In the genomic region with DNA sequence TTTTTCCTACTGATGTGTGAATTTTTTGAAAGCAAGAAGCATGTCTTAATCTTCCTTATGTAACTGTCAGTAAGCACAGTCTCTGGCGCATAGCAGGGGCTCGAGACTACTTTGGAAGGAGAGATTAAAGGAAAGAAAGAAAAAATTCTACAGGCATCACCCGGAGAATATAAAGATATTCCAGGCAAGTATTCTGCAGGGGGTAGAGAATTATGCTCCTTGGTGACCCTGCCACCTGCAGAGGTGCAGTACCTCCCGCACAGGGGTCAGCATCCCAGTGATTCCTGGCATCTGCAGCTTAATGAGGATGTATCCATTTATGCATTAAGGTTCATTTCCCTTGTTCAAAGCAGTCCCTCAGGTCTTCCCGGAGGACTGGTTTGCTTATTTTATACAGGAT, we compare ENCODE assay signal across 17 cellular contexts.
A peak's percentile ranks its signal among the peaks of the same experiment; 100 is the strongest.
DNase-seq lines count a peak whose midpoint lies in the region; ATAC-seq, FAIRE-seq and TF ChIP-seq lines count a peak whose summit lies in the region.
"Had no signal": no experiment of that assay in that cellular context is flagged by ENCODE, and none has a peak within 500 bp of the region (broad histone marks: within the 10 kb centered on the region; RNA-seq: fewer than 3 reads in every experiment).

No MANE protein-coding gene starts in this region.

- H3K23ac ChIP-seq in neuronal stem cell (ENCODE audit: low read depth, low read length, poor library complexity): no peak overlapping the region

- H2BK5ac ChIP-seq in neuronal stem cell (ENCODE audit: low read length): no peak overlapping the region

- H3K9me3 ChIP-seq in HEK293 (ENCODE audit: control insufficient read depth, insufficient read depth, low read depth, low read length) (no peaks in the 10 kb centered on the region), neuronal stem cell (replicated peaks in 1 of 2; ENCODE audit: control insufficient read depth in 2 of 2, insufficient read depth in 1 of 2, low read depth in 1 of 2, low read length in 2 of 2) (peaks cover 0 to 7% of the 10 kb centered on the region in 2 donors), GM23248 (ENCODE audit: low read depth) (no peaks in the 10 kb centered on the region)
- H3K9me3 ChIP-seq: HAP-1, SK-N-SH had no signal

- FAIRE-seq in frontal cortex (lab: Jason Lieb, UNC): no peak

- DNase-seq in WTC11 (ENCODE audit: low spot score) (no peak), islet precursor cell (peak; percentile 52), neuronal stem cell (ENCODE audit: low spot score) (no peak), Calu3 (no peak), frontal cortex (ENCODE audit: low spot score in 2 of 2) (no peak), GM23248 (no peak), endothelial cell (ENCODE audit: low spot score) (no peak)
- DNase-seq: COR-L47; EL; MV-4-11; NCI-H1417 treated with DMSO at 0.1 percent for 48 hours; NCI-H2029 treated with DMSO at 0.1 percent for 48 hours; NK-92 treated with Interleukin-12 subunit alpha and Interleukin-12 subunit beta, amount 100 ng/mL, for 24 hours; SHP77; SK-N-SH had no signal

- H3K14ac ChIP-seq in neuronal stem cell (ENCODE audit: low read length): no peak overlapping the region

- no peak overlapping the region for H4K91ac ChIP-seq in neuronal stem cell (ENCODE audit: low read depth, low read length, poor library complexity)

- H3K27me3 Mint-ChIP-seq in WTC11 (ENCODE audit: low read depth) (no peaks in the 10 kb centered on the region; the same call in 1 of the 2 replicates), Calu3 (ENCODE audit: unreplicated experiment) (no peaks in the 10 kb centered on the region), endothelial cell (ENCODE audit: unreplicated experiment) (peaks cover 4% of the 10 kb centered on the region)

- no peaks in the 10 kb centered on the region for H3K79me1 ChIP-seq in neuronal stem cell (ENCODE audit: low read depth, low read length)

- no peak overlapping the region for H2BK15ac ChIP-seq in neuronal stem cell (ENCODE audit: low read length)

- H2AK5ac ChIP-seq in neuronal stem cell (ENCODE audit: low read depth, low read length): no peak overlapping the region

- H3K4ac ChIP-seq in neuronal stem cell (ENCODE audit: low read length): no peak overlapping the region

- H3K36me3 Mint-ChIP-seq in WTC11: no peaks in the 10 kb centered on the region
- H3K36me3 Mint-ChIP-seq in Calu3 (ENCODE audit: insufficient read depth, unreplicated experiment): no peaks in the 10 kb centered on the region
- no peaks in the 10 kb centered on the region for H3K36me3 Mint-ChIP-seq in endothelial cell (ENCODE audit: low read depth, unreplicated experiment)

- H3K4me1 Mint-ChIP-seq in WTC11 (peaks cover 13% of the 10 kb centered on the region), Calu3 (ENCODE audit: low read depth, unreplicated experiment) (peaks cover 5% of the 10 kb centered on the region), endothelial cell (ENCODE audit: unreplicated experiment) (no peaks in the 10 kb centered on the region)

- no TSS peak for BruUV-seq in Calu3 (replicated peaks; lab: Mats Ljungman, UMichigan)

- H2AFZ ChIP-seq in neuronal stem cell (ENCODE audit: low read length) (peak overlapping the region; percentile 26), GM23248 (no peak overlapping the region)

- in situ Hi-C loops in GM23248 (cut with MboI): no loop called here

- H2BK120ac ChIP-seq in neuronal stem cell (ENCODE audit: low read depth, low read length): no peak overlapping the region

- intact Hi-C loops in Calu3 (cut with micrococcal nuclease; ENCODE audit: unreplicated experiment): loop anchor here (2.0 to 5.0 kb wide), 3 partner anchors 87 to 468 kb away; a partner anchor contains a TSS

- no peak overlapping the region for H4K8ac ChIP-seq in neuronal stem cell (ENCODE audit: low read depth, low read length)

- H3K18ac ChIP-seq in neuronal stem cell (ENCODE audit: low read length): no peak overlapping the region

- H3K36me3 ChIP-seq in HEK293 (ENCODE audit: control insufficient read depth in 2 of 2, insufficient read depth in 1 of 2, low read length in 2 of 2) (no peaks in the 10 kb centered on the region), neuronal stem cell (replicated peaks in 1 of 2; ENCODE audit: control insufficient read depth in 2 of 2, insufficient read depth in 2 of 2, low read length in 2 of 2) (no peaks in the 10 kb centered on the region), GM23248 (ENCODE audit: low read depth) (no peaks in the 10 kb centered on the region)
- H3K36me3 ChIP-seq: HAP-1 had no signal

- H3K9me3 Mint-ChIP-seq in WTC11 (no peaks in the 10 kb centered on the region), Calu3 (ENCODE audit: low read depth, unreplicated experiment) (no peaks in the 10 kb centered on the region), endothelial cell (ENCODE audit: unreplicated experiment) (no peaks in the 10 kb centered on the region)

- no peaks in the 10 kb centered on the region for H3K4me1 ChIP-seq in HEK293 (ENCODE audit: control insufficient read depth, insufficient read depth, low read length)
- peaks cover 6 to 22% of the 10 kb centered on the region in 2 donors for H3K4me1 ChIP-seq in neuronal stem cell (ENCODE audit: control insufficient read depth in 2 of 2, insufficient read depth in 1 of 2, low read depth in 1 of 2, low read length in 2 of 2)
- H3K4me1 ChIP-seq in GM23248 (ENCODE audit: insufficient read depth): peaks cover 27% of the 10 kb centered on the region

- TF ChIP-seq CTCF in HEK293 (tag by site-specific recombination; IDR thresholded peaks at IDR 0.05) (no peak), WTC11 (IDR thresholded peaks at IDR 0.05) (no peak), Calu3 (IDR thresholded peaks at IDR 0.05; ENCODE audit: unreplicated experiment) (no peak), endothelial cell (IDR thresholded peaks at IDR 0.05; ENCODE audit: unreplicated experiment) (no peak)

- no peak overlapping the region for H2BK12ac ChIP-seq in neuronal stem cell (ENCODE audit: low read length)

- WGBS in neuronal stem cell (ENCODE audit: extremely low coverage in 2 of 2, insufficient read length in 2 of 2, insufficient replicate concordance in 1 of 2), 2 donors: no CpG with 5 or more reads among the region's 5 CpGs
- WGBS in GM23248 (ENCODE audit: low coverage in 1 of 2, low lambda C conversion rate in 2 of 2, missing lambda C conversion rate in 2 of 2), 2 experiments: 95% methylated on average over 5 of the region's 5 CpGs

- ATAC-seq in WTC11: peak; percentile 25

- no peaks in the 10 kb centered on the region for H4K20me1 ChIP-seq in GM23248 (ENCODE audit: insufficient read depth)

- H3K27me3 ChIP-seq in neuronal stem cell (ENCODE audit: control insufficient read depth in 3 of 3, insufficient read depth in 3 of 3, low read depth in 1 of 3, low read length in 3 of 3): no peaks in the 10 kb centered on the region
- no peaks in the 10 kb centered on the region for H3K27me3 ChIP-seq in GM23248 (replicated peaks; ENCODE audit: insufficient read depth)

- CTCF ChIA-PET in HEK293 (lab: Yijun Ruan, JAX): no interaction called here
- CTCF ChIA-PET in WTC11 (lab: Charles Lee): interaction anchor here (0.6 to 4.3 kb wide), 9 partner anchors 23 to 309 kb away, joined by 3 to 57 read pairs (median 7); a partner anchor contains a TSS
- CTCF ChIA-PET in Calu3 (lab: Charles Lee): interaction anchor here (0.6 to 3.4 kb wide), 4 partner anchors 9 to 203 kb away, joined by 3 to 87 read pairs (median 3); no protein-coding TSS in a partner anchor

- peak overlapping the region; percentile 34; the same call in 1 of the 2 replicates for H3K27ac Mint-ChIP-seq in WTC11
- no peak overlapping the region for H3K27ac Mint-ChIP-seq in Calu3 (ENCODE audit: unreplicated experiment)
- no peak overlapping the region for H3K27ac Mint-ChIP-seq in endothelial cell (ENCODE audit: unreplicated experiment)

- H3K4me3 Mint-ChIP-seq in WTC11 (no peak overlapping the region), Calu3 (ENCODE audit: low read depth, unreplicated experiment) (no peak overlapping the region), endothelial cell (ENCODE audit: unreplicated experiment) (no peak overlapping the region)

- H3K27ac ChIP-seq in HEK293 (ENCODE audit: extremely low read depth, low read depth, low read length) (no peak overlapping the region), neuronal stem cell (replicated peaks; ENCODE audit: low read length) (no peak overlapping the region), GM23248 (no peak overlapping the region)

- H3K4me3 ChIP-seq in HEK293 (ENCODE audit: low read depth, low read length) (no peak overlapping the region), neuronal stem cell (ENCODE audit: low read length in 2 of 2) (no peak overlapping the region), GM23248 (no peak overlapping the region)
- H3K4me3 ChIP-seq: HAP-1 had no signal

- peaks cover 29% of the 10 kb centered on the region for H3F3A ChIP-seq in GM23248 (ENCODE audit: insufficient read depth)

- H3K9me2 ChIP-seq in GM23248 (ENCODE audit: insufficient read depth): no peaks in the 10 kb centered on the region
- H3K9me2 ChIP-seq: SK-N-SH had no signal

- H3K79me2 ChIP-seq in GM23248 (ENCODE audit: insufficient read depth): no peaks in the 10 kb centered on the region

- H3K4me2 ChIP-seq in neuronal stem cell (ENCODE audit: insufficient read depth, low read length, poor library complexity, severe bottlenecking) (no peak overlapping the region), GM23248 (ENCODE audit: unreplicated experiment) (no peak overlapping the region)
- H3K4me2 ChIP-seq: SK-N-SH had no signal

- no peak overlapping the region for H3K9ac ChIP-seq in neuronal stem cell (ENCODE audit: low read depth, low read length, poor library complexity)
- H3K9ac ChIP-seq in GM23248: no peak overlapping the region
- H3K9ac ChIP-seq: SK-N-SH had no signal

- POLR2A ChIA-PET in HEK293 (lab: Yijun Ruan, JAX) (interaction anchor here (0.6 kb wide), 1 partner anchor 128 kb away, joined by 9 read pairs; no protein-coding TSS in a partner anchor), WTC11 (lab: Charles Lee) (no interaction called here)

TF ChIP-seq in HEK293, 187 proteins besides CTCF, POLR2A, EP300 and RAD21:
- TF ChIP-seq ZIC2 (tag by site-specific recombination; IDR thresholded peaks at IDR 0.05) (peak; percentile 71), GLIS1 (tag by site-specific recombination; IDR thresholded peaks at IDR 0.05) (peak; percentile 83), ZNF10 (tag by site-specific recombination; IDR thresholded peaks at IDR 0.05) (no peak)

TF ChIP-seq in WTC11, 78 proteins besides CTCF, POLR2A, EP300 and RAD21 (continues in another document):
- TF ChIP-seq CREM (CRISPR knock-in tag; IDR thresholded peaks at IDR 0.05) (no peak), ETV6 (CRISPR knock-in tag; IDR thresholded peaks at IDR 0.05) (no peak), EMX1 (CRISPR knock-in tag; IDR thresholded peaks at IDR 0.05) (no peak)
